In the genomic region with DNA sequence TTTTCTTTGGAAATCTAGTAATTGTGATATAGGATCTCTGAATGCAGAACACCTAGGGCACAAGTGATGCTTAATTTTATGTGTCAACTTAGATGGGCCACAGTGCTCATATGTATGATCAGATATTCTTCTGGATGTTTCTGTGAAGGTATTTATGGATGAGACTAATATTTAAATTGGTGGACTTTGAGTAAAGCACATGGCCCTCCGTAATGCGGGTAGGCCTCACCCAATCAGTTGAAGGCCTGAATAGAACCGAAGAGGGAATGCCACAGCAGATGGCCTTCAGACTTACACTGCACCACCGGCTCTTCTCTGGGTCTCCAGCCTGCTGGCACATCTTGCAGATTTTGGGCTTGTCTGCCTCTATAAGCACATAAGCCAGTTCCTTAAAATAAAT, we compare ENCODE assay signal across 18 cellular contexts.
DNase-seq lines count a peak whose midpoint lies in the region; ATAC-seq and TF ChIP-seq lines count a peak whose summit lies in the region.
"Had no signal": no experiment of that assay in that cellular context is flagged by ENCODE, and none has a peak within 500 bp of the region (broad histone marks: within the 10 kb centered on the region; RNA-seq: fewer than 3 reads in every experiment).

No MANE protein-coding gene starts in this region.

- H3K27me3 ChIP-seq in CD4-positive, alpha-beta T cell (ENCODE audit: control insufficient read depth, insufficient read depth, low read length) = no peaks in the 10 kb centered on the region
- no peaks in the 10 kb centered on the region for H3K27me3 ChIP-seq in gastroesophageal sphincter
- H3K27me3 ChIP-seq in smooth muscle cell (ENCODE audit: low read depth) = no peaks in the 10 kb centered on the region
- H3K27me3 ChIP-seq: Peyer's patch had no signal

- no peak overlapping the region for H2AFZ ChIP-seq in smooth muscle cell (ENCODE audit: low read depth)

- H3K79me2 ChIP-seq in smooth muscle cell (ENCODE audit: low read depth) = peaks cover 99% of the 10 kb centered on the region

- no peak for TF ChIP-seq EP300 in gastroesophageal sphincter (IDR thresholded peaks at IDR 0.05)

- WGBS in gastroesophageal sphincter (ENCODE audit: low coverage in 1 of 2), 2 donors = 60 to 79% methylated on average over 1 to 4 of the region's 4 CpGs
- WGBS in smooth muscle cell (ENCODE audit: low lambda C conversion rate) = 93% methylated on average over 4 of the region's 4 CpGs

- POLR2A ChIA-PET in CD4-positive, alpha-beta T cell (lab: Charles Lee) = no interaction called here

- no peak for ATAC-seq in CD4-positive, alpha-beta T cell (ENCODE audit: poor library complexity)
- no peak for ATAC-seq in activated T-helper 17 cell treated with anti-CD3 and anti-CD28 coated beads, Interleukin-2, amount 50 U/mL, for 72 hours (replicated peaks)
- ATAC-seq in gastroesophageal sphincter (no peak), GM18498 (IDR thresholded peaks at IDR 0.05; ENCODE audit: unreplicated experiment) (no peak)
- no peak for ATAC-seq in natural killer cell treated with Interleukin-12 subunit alpha and Interleukin-12 subunit beta and Interleukin-15 and Interleukin-18, amount 100 ng/mL, for 72 hours

- H3K4me1 Mint-ChIP-seq in CD4-positive, alpha-beta T cell (ENCODE audit: low read depth) = peaks cover 18% of the 10 kb centered on the region
- H3K4me1 Mint-ChIP-seq in activated T-helper 17 cell treated with anti-CD3 and anti-CD28 coated beads, Interleukin-2, amount 50 U/mL, for 72 hours = peaks cover 51% of the 10 kb centered on the region
- H3K4me1 Mint-ChIP-seq in natural killer cell treated with Interleukin-12 subunit alpha and Interleukin-12 subunit beta and Interleukin-15 and Interleukin-18, amount 100 ng/mL, for 72 hours (ENCODE audit: low read depth in 2 of 2) = peaks cover 29 to 36% of the 10 kb centered on the region in 2 donors

- no peak overlapping the region for H3K4me2 ChIP-seq in smooth muscle cell

- TF ChIP-seq CTCF in CD4-positive, alpha-beta T cell (IDR thresholded peaks at IDR 0.05) = no peak
- no peak for TF ChIP-seq CTCF in gastroesophageal sphincter (IDR thresholded peaks at IDR 0.05)
- no peak for TF ChIP-seq CTCF in smooth muscle cell (IDR thresholded peaks at IDR 0.05; ENCODE audit: borderline replicate concordance, insufficient read depth, poor library complexity, severe bottlenecking)

- no peak overlapping the region for H3K4me3 Mint-ChIP-seq in CD4-positive, alpha-beta T cell
- no peak overlapping the region for H3K4me3 Mint-ChIP-seq in activated T-helper 17 cell treated with anti-CD3 and anti-CD28 coated beads, Interleukin-2, amount 50 U/mL, for 72 hours
- no peak overlapping the region for H3K4me3 Mint-ChIP-seq in natural killer cell treated with Interleukin-12 subunit alpha and Interleukin-12 subunit beta and Interleukin-15 and Interleukin-18, amount 100 ng/mL, for 72 hours
- H3K4me3 Mint-ChIP-seq: B cell; CD8-positive, alpha-beta memory T cell; IgD-negative memory B cell had no signal

- peaks cover 29 to 91% (median 29%) of the 10 kb centered on the region in 3 donors for H3K4me1 ChIP-seq in gastroesophageal sphincter
- H3K4me1 ChIP-seq in smooth muscle cell (ENCODE audit: low read depth) = peaks cover 37% of the 10 kb centered on the region

- H3K36me3 ChIP-seq in gastroesophageal sphincter (no peaks in the 10 kb centered on the region), smooth muscle cell (ENCODE audit: low read depth) (no peaks in the 10 kb centered on the region)
- H3K36me3 ChIP-seq: Peyer's patch had no signal

- intact Hi-C loops in CD4-positive, alpha-beta T cell (cut with DNase I, micrococcal nuclease) = no loop called here

- peak overlapping the region; percentile 28 for H3K27ac Mint-ChIP-seq in CD4-positive, alpha-beta T cell
- peak overlapping the region; percentile 1 for H3K27ac Mint-ChIP-seq in activated T-helper 17 cell treated with anti-CD3 and anti-CD28 coated beads, Interleukin-2, amount 50 U/mL, for 72 hours
- H3K27ac Mint-ChIP-seq in natural killer cell treated with Interleukin-12 subunit alpha and Interleukin-12 subunit beta and Interleukin-15 and Interleukin-18, amount 100 ng/mL, for 72 hours = no peak overlapping the region

- no peaks in the 10 kb centered on the region for H3K9me3 Mint-ChIP-seq in CD4-positive, alpha-beta T cell
- H3K9me3 Mint-ChIP-seq in activated T-helper 17 cell treated with anti-CD3 and anti-CD28 coated beads, Interleukin-2, amount 50 U/mL, for 72 hours = no peaks in the 10 kb centered on the region
- no peaks in the 10 kb centered on the region for H3K9me3 Mint-ChIP-seq in natural killer cell treated with Interleukin-12 subunit alpha and Interleukin-12 subunit beta and Interleukin-15 and Interleukin-18, amount 100 ng/mL, for 72 hours
- H3K9me3 Mint-ChIP-seq: CD8-positive, alpha-beta memory T cell; IgD-negative memory B cell had no signal

- no peak for DNase-seq in CD4-positive, alpha-beta T cell
- no peak for DNase-seq in smooth muscle cell (lab: John Stamatoyannopoulos, UW; ENCODE audit: unreplicated experiment)
- no peak for DNase-seq in GOT3 (lab: John Stamatoyannopoulos, UW)
- no peak for DNase-seq in natural killer cell treated with Interleukin-12 subunit alpha and Interleukin-12 subunit beta and Interleukin-15 and Interleukin-18, amount 100 ng/mL, for 72 hours (ENCODE audit: low spot score)
- DNase-seq: CD8-positive, alpha-beta memory T cell; H7; Kasumi-1; MM.1S; NCI-H1092 treated with DMSO at 0.1 percent for 48 hours; NCI-H146; NCI-H2081 treated with DMSO at 0.1 percent for 48 hours; Peyer's patch had no signal

- no peaks in the 10 kb centered on the region for H3K9me3 ChIP-seq in CD4-positive, alpha-beta T cell (ENCODE audit: control insufficient read depth, low read length)
- H3K9me3 ChIP-seq in gastroesophageal sphincter (no peaks in the 10 kb centered on the region), smooth muscle cell (replicated peaks; ENCODE audit: low read depth) (no peaks in the 10 kb centered on the region)
- H3K9me3 ChIP-seq: Peyer's patch, SJSA1 had no signal

- no peak overlapping the region for H3K9ac ChIP-seq in smooth muscle cell (ENCODE audit: low read depth)

- no peaks in the 10 kb centered on the region for H3K27me3 Mint-ChIP-seq in CD4-positive, alpha-beta T cell
- no peaks in the 10 kb centered on the region for H3K27me3 Mint-ChIP-seq in activated T-helper 17 cell treated with anti-CD3 and anti-CD28 coated beads, Interleukin-2, amount 50 U/mL, for 72 hours
- H3K27me3 Mint-ChIP-seq in natural killer cell treated with Interleukin-12 subunit alpha and Interleukin-12 subunit beta and Interleukin-15 and Interleukin-18, amount 100 ng/mL, for 72 hours = no peaks in the 10 kb centered on the region
- H3K27me3 Mint-ChIP-seq: B cell; CD8-positive, alpha-beta memory T cell; IgD-negative memory B cell had no signal

- peaks cover 29% of the 10 kb centered on the region for H3F3A ChIP-seq in smooth muscle cell (ENCODE audit: low read depth)

- no peak overlapping the region for H3K27ac ChIP-seq in CD4-positive, alpha-beta T cell (ENCODE audit: low read depth, low read length)
- peak overlapping the region in 3 of 4 donors; percentile 33 to 82 (median 46) for H3K27ac ChIP-seq in gastroesophageal sphincter
- peak overlapping the region; percentile 89 for H3K27ac ChIP-seq in smooth muscle cell (ENCODE audit: low read depth)
- H3K27ac ChIP-seq: Peyer's patch, SJSA1 had no signal

- no peak for TF ChIP-seq POLR2A in gastroesophageal sphincter (IDR thresholded peaks at IDR 0.05)

- H4K20me1 ChIP-seq in smooth muscle cell (ENCODE audit: low read depth) = no peaks in the 10 kb centered on the region

- CTCF ChIA-PET in CD4-positive, alpha-beta T cell (lab: Charles Lee) = no interaction called here

- H3K4me3 ChIP-seq in gastroesophageal sphincter = no peak overlapping the region
- no peak overlapping the region for H3K4me3 ChIP-seq in smooth muscle cell
- H3K4me3 ChIP-seq: Peyer's patch, SJSA1 had no signal

- peaks cover 6% of the 10 kb centered on the region for H3K36me3 Mint-ChIP-seq in CD4-positive, alpha-beta T cell (ENCODE audit: low read depth)
- peaks cover 48% of the 10 kb centered on the region for H3K36me3 Mint-ChIP-seq in activated T-helper 17 cell treated with anti-CD3 and anti-CD28 coated beads, Interleukin-2, amount 50 U/mL, for 72 hours (ENCODE audit: low read depth)
- H3K36me3 Mint-ChIP-seq in natural killer cell treated with Interleukin-12 subunit alpha and Interleukin-12 subunit beta and Interleukin-15 and Interleukin-18, amount 100 ng/mL, for 72 hours = no peaks in the 10 kb centered on the region

Comparison
In these comparisons a context has a peak if more than half of its experiments do, and no peak if none do; other contexts are left out.
1. H3K27ac Mint-ChIP-seq: peak in CD4-positive, alpha-beta T cell (single experiment) and activated T-helper 17 cell treated with anti-CD3 and anti-CD28 coated beads, Interleukin-2, amount 50 U/mL, for 72 hours (single experiment); none in natural killer cell treated with Interleukin-12 subunit alpha and Interleukin-12 subunit beta and Interleukin-15 and Interleukin-18, amount 100 ng/mL, for 72 hours (0 of 2).